11 cellular contexts compared by ENCODE assay signal in the genomic region with DNA sequence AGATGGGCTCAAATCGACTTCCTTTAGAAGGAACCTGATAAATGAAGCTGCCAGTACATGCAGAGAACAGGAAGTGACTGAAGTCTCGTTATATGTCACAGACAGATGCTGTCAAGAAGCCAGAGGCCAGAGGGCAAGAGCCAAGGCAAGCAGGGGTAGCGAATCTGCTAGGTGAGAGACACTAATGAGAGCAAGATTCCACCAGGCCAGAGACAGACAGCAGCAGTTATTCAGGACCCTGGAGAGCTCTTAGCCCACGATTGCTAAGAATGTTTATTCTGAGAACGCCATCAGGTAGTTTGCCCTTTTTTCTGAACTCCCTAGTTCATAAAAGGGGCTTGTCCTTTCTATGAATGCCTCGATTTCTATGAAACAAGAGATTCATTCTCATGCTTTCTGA.
A peak's percentile ranks its signal among the peaks of the same experiment; 100 is the strongest.
DNase-seq lines count a peak whose midpoint lies in the region; ATAC-seq and TF ChIP-seq lines count a peak whose summit lies in the region.
"Had no signal": no experiment of that assay in that cellular context is flagged by ENCODE, and none has a peak within 500 bp of the region (broad histone marks: within the 10 kb centered on the region; RNA-seq: fewer than 3 reads in every experiment).

No MANE protein-coding gene starts in this region.

- TF ChIP-seq CTCF in fibroblast of villous mesenchyme (IDR thresholded peaks at IDR 0.05; ENCODE audit: insufficient read depth, low read depth, low read length): no peak
- TF ChIP-seq CTCF in lower leg skin (IDR thresholded peaks at IDR 0.05): no peak

- no peak overlapping the region for H2AFZ ChIP-seq in GM23248

- peak; percentile 1 for DNase-seq in CD1c-positive myeloid dendritic cell (ENCODE audit: extremely low spot score)
- peak; percentile 29 for DNase-seq in GM23248
- DNase-seq in SJCRH30: peak; percentile 35 to 65
- peak; percentile 1 for DNase-seq in fibroblast of villous mesenchyme (ENCODE audit: low read depth)
- DNase-seq in lower leg skin (ENCODE audit: low spot score in 2 of 2): no peak
- no peak for DNase-seq in NCI-H446 (lab: John Stamatoyannopoulos, UW)
- DNase-seq in cortex of kidney (lab: John Stamatoyannopoulos, UW): no peak
- DNase-seq: activated gamma-delta T cell treated with Interleukin-2 at 50 U/mL for 16 hours had no signal

- H3K4me1 ChIP-seq in GM23248 (ENCODE audit: insufficient read depth) (no peaks in the 10 kb centered on the region), SJCRH30 (no peaks in the 10 kb centered on the region)
- H3K4me1 ChIP-seq: SJSA1 had no signal

- no peaks in the 10 kb centered on the region for H3K36me3 ChIP-seq in GM23248 (ENCODE audit: low read depth)
- no peaks in the 10 kb centered on the region for H3K36me3 ChIP-seq in SJCRH30
- H3K36me3 ChIP-seq: SJSA1 had no signal

- intact Hi-C loops in lower leg skin (cut with DNase I; ENCODE audit: low total_unique reads): no loop called here

- 12 to 14% methylated on average over 6 of the region's 6 CpGs for WGBS in GM23248 (ENCODE audit: low coverage in 1 of 2, low lambda C conversion rate in 2 of 2, missing lambda C conversion rate in 2 of 2), 2 experiments
- 15 to 32% methylated on average over 6 of the region's 6 CpGs for WGBS in lower leg skin, 2 donors

- no peaks in the 10 kb centered on the region for H3F3A ChIP-seq in GM23248 (ENCODE audit: insufficient read depth)

- no peak overlapping the region for H3K9ac ChIP-seq in GM23248

- no peaks in the 10 kb centered on the region for H3K79me2 ChIP-seq in GM23248 (ENCODE audit: insufficient read depth)

- no peak overlapping the region for H3K4me2 ChIP-seq in GM23248 (ENCODE audit: unreplicated experiment)

- H4K20me1 ChIP-seq in GM23248 (ENCODE audit: insufficient read depth): no peaks in the 10 kb centered on the region

- H3K4me3 ChIP-seq in GM23248 (no peak overlapping the region), SJCRH30 (no peak overlapping the region), fibroblast of villous mesenchyme (ENCODE audit: low read depth, low read length) (no peak overlapping the region), lower leg skin (ENCODE audit: low read depth, poor library complexity, severe bottlenecking) (no peak overlapping the region)
- H3K4me3 ChIP-seq: SJSA1 had no signal

- H3K27ac ChIP-seq in GM23248 (no peak overlapping the region), SJCRH30 (no peak overlapping the region)
- H3K27ac ChIP-seq: SJSA1 had no signal

- H3K9me2 ChIP-seq in GM23248 (ENCODE audit: insufficient read depth): no peaks in the 10 kb centered on the region

- no peak for ATAC-seq in HG03280 (IDR thresholded peaks at IDR 0.05; ENCODE audit: unreplicated experiment)
- ATAC-seq: natural killer cell treated with Interleukin-12 subunit alpha and Interleukin-12 subunit beta and Interleukin-15 and Interleukin-18, amount 100 ng/mL, for 72 hours had no signal

- H3K9me3 ChIP-seq in GM23248 (ENCODE audit: low read depth): no peaks in the 10 kb centered on the region
- H3K9me3 ChIP-seq in SJCRH30 (replicated peaks): no peaks in the 10 kb centered on the region
- H3K9me3 ChIP-seq: SJSA1 had no signal

- no peaks in the 10 kb centered on the region for H3K27me3 ChIP-seq in GM23248 (replicated peaks; ENCODE audit: insufficient read depth)
- no peaks in the 10 kb centered on the region for H3K27me3 ChIP-seq in SJCRH30
- H3K27me3 ChIP-seq: SJSA1 had no signal

- no peak for TF ChIP-seq POLR2A in lower leg skin (IDR thresholded peaks at IDR 0.05)

- in situ Hi-C loops in GM23248 (cut with MboI): no loop called here

Comparison
In these comparisons a context has a peak if more than half of its experiments do, and no peak if none do; other contexts are left out.
1. DNase-seq: peak in CD1c-positive myeloid dendritic cell (single experiment), GM23248 (single experiment), SJCRH30 (2 of 2) and fibroblast of villous mesenchyme (single experiment); none in lower leg skin (0 of 2), NCI-H446 (0 of 2) and cortex of kidney (single experiment).